13 cellular contexts compared by ENCODE assay signal in genomic region chr16:15493416-15494181, GRCh38. TPM values are rescaled to one million over a fixed set of nuclear protein-coding genes. Genes with fewer than 3 reads are reported as not detected.
A peak's percentile ranks its signal among the peaks of the same experiment; 100 is the strongest.
DNase-seq lines count a peak whose midpoint lies in the region; ATAC-seq and TF ChIP-seq lines count a peak whose summit lies in the region.
"Had no signal": no experiment of that assay in that cellular context is flagged by ENCODE, and none has a peak within 500 bp of the region (broad histone marks: within the 10 kb centered on the region; RNA-seq: fewer than 3 reads in every experiment).

No MANE protein-coding gene starts in this region.

- no peak overlapping the region for H4K5ac ChIP-seq in mesendoderm (ENCODE audit: low read length)

- TF ChIP-seq POLR2A in thyroid gland (IDR thresholded peaks at IDR 0.05), result no peak

- H3K4me1 ChIP-seq in thyroid gland (peaks cover 3 to 50% of the 10 kb centered on the region in 2 donors), mesendoderm (ENCODE audit: control insufficient read depth, low read depth, low read length) (no peaks in the 10 kb centered on the region)
- H3K4me1 ChIP-seq: HAP-1, upper lobe of left lung had no signal

- H3K27ac ChIP-seq in thyroid gland (peak overlapping the region in 2 of 3 donors; percentile 55 to 62), mesendoderm (ENCODE audit: low read depth, low read length) (no peak overlapping the region)
- H3K27ac ChIP-seq: C4-2B, left lung, upper lobe of left lung had no signal

- WGBS in thyroid gland, 2 donors, result 33 to 38% methylated on average over 10 of the region's 10 CpGs
- no CpG with 5 or more reads among the region's 10 CpGs for WGBS in mesendoderm (ENCODE audit: extremely low coverage, insufficient coverage, low lambda C conversion rate)

- no peak overlapping the region for H3K56ac ChIP-seq in mesendoderm (ENCODE audit: low read length)

- H3K4me3 ChIP-seq in thyroid gland (replicated peaks in 1 of 3), result no peak overlapping the region
- H3K4me3 ChIP-seq in mesendoderm (ENCODE audit: low read length), result no peak overlapping the region
- H3K4me3 ChIP-seq: HAP-1, left lung, upper lobe of left lung had no signal

- no peak overlapping the region for H3K4ac ChIP-seq in mesendoderm (ENCODE audit: low read depth, low read length)

- peaks cover 3% of the 10 kb centered on the region in 2 donors for H3K9me3 Mint-ChIP-seq in activated T-cell treated with anti-CD3 and anti-CD28 coated beads, Interleukin-2, amount 50 U/mL, for 72 hours
- H3K9me3 Mint-ChIP-seq in activated T-helper 1 cell treated with anti-CD3 and anti-CD28 coated beads, Interleukin-12 subunit alpha, Interleukin-12 subunit beta, Interleukin-2, Interleukin-4 antibody, amounts not matched to agents 30 ng/mL and 10 ng/mL and 1 ng/mL, durations not matched to agents 14 hours and 24 hours and 36 hours, result peaks cover 3% of the 10 kb centered on the region
- H3K9me3 Mint-ChIP-seq in glutamatergic neuron (ENCODE audit: unreplicated experiment), result peaks cover 1% of the 10 kb centered on the region

- H3K27me3 ChIP-seq in thyroid gland (no peaks in the 10 kb centered on the region), mesendoderm (ENCODE audit: insufficient read depth, low read length, poor library complexity) (no peaks in the 10 kb centered on the region)
- H3K27me3 ChIP-seq: left lung, upper lobe of left lung had no signal

- H2BK120ac ChIP-seq in mesendoderm (ENCODE audit: low read depth, low read length), result no peak overlapping the region

- no peak overlapping the region for H2AK5ac ChIP-seq in mesendoderm (ENCODE audit: low read length)

- no peaks in the 10 kb centered on the region for H3K9me3 ChIP-seq in thyroid gland
- H3K9me3 ChIP-seq: HAP-1, left lung, upper lobe of left lung had no signal

- H3K79me2 ChIP-seq in mesendoderm (ENCODE audit: control insufficient read depth, insufficient read depth, low read length), result no peaks in the 10 kb centered on the region

- H3K4me3 Mint-ChIP-seq in activated T-cell treated with anti-CD3 and anti-CD28 coated beads, Interleukin-2, amount 50 U/mL, for 72 hours, result no peak overlapping the region
- no peak overlapping the region for H3K4me3 Mint-ChIP-seq in activated T-helper 1 cell treated with anti-CD3 and anti-CD28 coated beads, Interleukin-12 subunit alpha, Interleukin-12 subunit beta, Interleukin-2, Interleukin-4 antibody, amounts not matched to agents 30 ng/mL and 10 ng/mL and 1 ng/mL, durations not matched to agents 14 hours and 24 hours and 36 hours
- H3K4me3 Mint-ChIP-seq in glutamatergic neuron (ENCODE audit: unreplicated experiment), result peak overlapping the region; percentile 33

- no peak for TF ChIP-seq CTCF in glutamatergic neuron (IDR thresholded peaks at IDR 0.05; ENCODE audit: partially characterized antibody, unreplicated experiment)
- no peak for TF ChIP-seq CTCF in thyroid gland (IDR thresholded peaks at IDR 0.05)

- no peak overlapping the region for H3K9ac ChIP-seq in mesendoderm (ENCODE audit: low read length)

- peaks cover 8% of the 10 kb centered on the region for H3K27me3 Mint-ChIP-seq in activated T-cell treated with anti-CD3 and anti-CD28 coated beads, Interleukin-2, amount 50 U/mL, for 72 hours (ENCODE audit: low read depth)
- H3K27me3 Mint-ChIP-seq in activated T-helper 1 cell treated with anti-CD3 and anti-CD28 coated beads, Interleukin-12 subunit alpha, Interleukin-12 subunit beta, Interleukin-2, Interleukin-4 antibody, amounts not matched to agents 30 ng/mL and 10 ng/mL and 1 ng/mL, durations not matched to agents 14 hours and 24 hours and 36 hours (ENCODE audit: insufficient read depth), result no peaks in the 10 kb centered on the region
- peaks cover 2% of the 10 kb centered on the region for H3K27me3 Mint-ChIP-seq in glutamatergic neuron (ENCODE audit: unreplicated experiment)

- no peaks in the 10 kb centered on the region for H3K36me3 ChIP-seq in thyroid gland
- H3K36me3 ChIP-seq in mesendoderm (ENCODE audit: control insufficient read depth, insufficient read depth, low read length), result no peaks in the 10 kb centered on the region
- H3K36me3 ChIP-seq: HAP-1, left lung, upper lobe of left lung had no signal

- no peak for ATAC-seq in activated T-cell treated with anti-CD3 and anti-CD28 coated beads, Interleukin-2, amount 50 U/mL, for 72 hours (replicated peaks in 1 of 2)
- ATAC-seq: left lung had no signal

- H3K79me1 ChIP-seq in mesendoderm (ENCODE audit: low read length), result no peaks in the 10 kb centered on the region

- H3K23ac ChIP-seq in mesendoderm (ENCODE audit: low read length), result no peak overlapping the region

- H3K4me2 ChIP-seq in mesendoderm (ENCODE audit: low read length), result no peak overlapping the region

- no peak overlapping the region for H2BK5ac ChIP-seq in mesendoderm (ENCODE audit: low read length)

- H3K18ac ChIP-seq in mesendoderm (ENCODE audit: low read length), result no peak overlapping the region

- in situ Hi-C loops in KBM-7 (cut with MboI; ENCODE audit: low pct_unique_long_range_greater_than_20kb, low sequenced_read_pairs), result no loop called here

- DNase-seq in activated T-cell treated with anti-CD3 and anti-CD28 coated beads, Interleukin-2, amount 50 U/mL, for 72 hours, result no peak
- no peak for DNase-seq in activated T-cell treated with anti-CD3 and anti-CD28 coated beads, Interleukin-2, amount 50 U/mL, for 1 hour
- no peak for DNase-seq in activated T-helper 1 cell treated with anti-CD3 and anti-CD28 coated beads, Interleukin-12 subunit alpha, Interleukin-12 subunit beta, Interleukin-2, Interleukin-4 antibody, amounts not matched to agents 30 ng/mL and 10 ng/mL and 1 ng/mL, durations not matched to agents 14 hours and 24 hours and 36 hours (ENCODE audit: low spot score)
- no peak for DNase-seq in glutamatergic neuron
- DNase-seq in thyroid gland, result peak; percentile 51 to 67
- DNase-seq in NCI-H748 (lab: John Stamatoyannopoulos, UW; ENCODE audit: unreplicated experiment), result no peak
- DNase-seq in KBM-7, result no peak
- no peak for DNase-seq in mesendoderm
- DNase-seq: left lung, upper lobe of left lung had no signal

- H3K36me3 Mint-ChIP-seq in activated T-cell treated with anti-CD3 and anti-CD28 coated beads, Interleukin-2, amount 50 U/mL, for 72 hours (ENCODE audit: insufficient read depth in 2 of 2), result peaks cover 0 to 4% of the 10 kb centered on the region in 2 donors
- peaks cover 4% of the 10 kb centered on the region for H3K36me3 Mint-ChIP-seq in activated T-helper 1 cell treated with anti-CD3 and anti-CD28 coated beads, Interleukin-12 subunit alpha, Interleukin-12 subunit beta, Interleukin-2, Interleukin-4 antibody, amounts not matched to agents 30 ng/mL and 10 ng/mL and 1 ng/mL, durations not matched to agents 14 hours and 24 hours and 36 hours (ENCODE audit: low read depth)
- no peaks in the 10 kb centered on the region for H3K36me3 Mint-ChIP-seq in glutamatergic neuron (ENCODE audit: unreplicated experiment)

- peak overlapping the region; percentile 23 for H3K27ac Mint-ChIP-seq in activated T-cell treated with anti-CD3 and anti-CD28 coated beads, Interleukin-2, amount 50 U/mL, for 72 hours
- H3K27ac Mint-ChIP-seq in activated T-helper 1 cell treated with anti-CD3 and anti-CD28 coated beads, Interleukin-12 subunit alpha, Interleukin-12 subunit beta, Interleukin-2, Interleukin-4 antibody, amounts not matched to agents 30 ng/mL and 10 ng/mL and 1 ng/mL, durations not matched to agents 14 hours and 24 hours and 36 hours, result peak overlapping the region; percentile 45
- peak overlapping the region; percentile 85 for H3K27ac Mint-ChIP-seq in glutamatergic neuron (ENCODE audit: unreplicated experiment)

- H4K8ac ChIP-seq in mesendoderm (ENCODE audit: low read depth, low read length), result no peak overlapping the region

- peaks cover 48% of the 10 kb centered on the region for H3K4me1 Mint-ChIP-seq in activated T-cell treated with anti-CD3 and anti-CD28 coated beads, Interleukin-2, amount 50 U/mL, for 72 hours (ENCODE audit: low read depth)
- H3K4me1 Mint-ChIP-seq in activated T-helper 1 cell treated with anti-CD3 and anti-CD28 coated beads, Interleukin-12 subunit alpha, Interleukin-12 subunit beta, Interleukin-2, Interleukin-4 antibody, amounts not matched to agents 30 ng/mL and 10 ng/mL and 1 ng/mL, durations not matched to agents 14 hours and 24 hours and 36 hours (ENCODE audit: low read depth), result peaks cover 42% of the 10 kb centered on the region
- H3K4me1 Mint-ChIP-seq in glutamatergic neuron (ENCODE audit: low read depth, unreplicated experiment), result peaks cover 9% of the 10 kb centered on the region

- intact Hi-C loops in activated T-helper 1 cell treated with anti-CD3 and anti-CD28 coated beads, Interleukin-12 subunit alpha, Interleukin-12 subunit beta, Interleukin-2, Interleukin-4 antibody, amounts not matched to agents 30 ng/mL and 10 ng/mL and 1 ng/mL, durations not matched to agents 14 hours and 24 hours and 36 hours (cut with micrococcal nuclease), result loop anchor here (5.0 kb wide), 1 partner anchor 61 kb away; the partner anchor contains the start of gene BMERB1
- intact Hi-C loops in thyroid gland (cut with DNase I), result no loop called here

- H2BK15ac ChIP-seq in mesendoderm (replicated peaks; ENCODE audit: low read depth), result no peak overlapping the region

RNA-seq across cellular contexts. Expression of gene BMERB1, which starts 59.2 kb away (rescaled TPM):
- 10 to 100 TPM; 22.3 to 30.7 TPM for total RNA-seq in activated T-cell treated with anti-CD3 and anti-CD28 coated beads, Interleukin-2, amount 50 U/mL, for 72 hours
- 16.0 and 17.4 TPM in 2 replicates for total RNA-seq in activated T-helper 1 cell treated with anti-CD3 and anti-CD28 coated beads, Interleukin-12 subunit alpha, Interleukin-12 subunit beta, Interleukin-2, Interleukin-4 antibody, amounts not matched to agents 30 ng/mL and 10 ng/mL and 1 ng/mL, durations not matched to agents 14 hours and 24 hours and 36 hours
- total RNA-seq in glutamatergic neuron (ENCODE audit: unreplicated experiment) (65.9 TPM), thyroid gland (10 to 100 TPM; 13.7 to 31.0 (median 23.0) TPM)
- 6.5 TPM for polyA plus RNA-seq in mesendoderm (2013, experiment 1 of 2)
- polyA plus RNA-seq in mesendoderm (2013, experiment 2 of 2), result 7.0 TPM
- total RNA-seq: OCI-LY7 had no signal

Comparison
In these comparisons a context has a peak if more than half of its experiments do, and no peak if none do; other contexts are left out.
1. DNase-seq: peak in thyroid gland (2 of 2); none in activated T-cell treated with anti-CD3 and anti-CD28 coated beads, Interleukin-2, amount 50 U/mL, for 72 hours (0 of 2), activated T-cell treated with anti-CD3 and anti-CD28 coated beads, Interleukin-2, amount 50 U/mL, for 1 hour (single experiment), activated T-helper 1 cell treated with anti-CD3 and anti-CD28 coated beads, Interleukin-12 subunit alpha, Interleukin-12 subunit beta, Interleukin-2, Interleukin-4 antibody, amounts not matched to agents 30 ng/mL and 10 ng/mL and 1 ng/mL, durations not matched to agents 14 hours and 24 hours and 36 hours (single experiment), glutamatergic neuron (single experiment), NCI-H748 (single experiment), KBM-7 (single experiment) and mesendoderm (single experiment).
2. H3K27ac Mint-ChIP-seq: peak in every context shown above with its lines; median percentile 85 in glutamatergic neuron; 45 in activated T-helper 1 cell treated with anti-CD3 and anti-CD28 coated beads, Interleukin-12 subunit alpha, Interleukin-12 subunit beta, Interleukin-2, Interleukin-4 antibody, amounts not matched to agents 30 ng/mL and 10 ng/mL and 1 ng/mL, durations not matched to agents 14 hours and 24 hours and 36 hours; 23 in activated T-cell treated with anti-CD3 and anti-CD28 coated beads, Interleukin-2, amount 50 U/mL, for 72 hours.